In genomic region chr10:7491230-7491629, GRCh38 we compare ENCODE assay signal across 25 cellular contexts.
DNase-seq lines count a peak whose midpoint lies in the region; ATAC-seq and TF ChIP-seq lines count a peak whose summit lies in the region.
"Had no signal": no experiment of that assay in that cellular context is flagged by ENCODE, and none has a peak within 500 bp of the region (broad histone marks: within the 10 kb centered on the region; RNA-seq: fewer than 3 reads in every experiment).

No MANE protein-coding gene starts in this region.

- intact Hi-C loops in CD8-positive, alpha-beta T cell (cut with DNase I, micrococcal nuclease) = no loop called here
- intact Hi-C loops in vagina (cut with DNase I) = no loop called here

- no peak for ATAC-seq in CD8-positive, alpha-beta T cell
- ATAC-seq in memory B cell (ENCODE audit: low read depth) (no peak), HG02642 (IDR thresholded peaks at IDR 0.05; ENCODE audit: poor library complexity, unreplicated experiment) (no peak)
- ATAC-seq: lower lobe of right lung, Panc1 had no signal

- H3K27ac Mint-ChIP-seq in activated CD4-positive, alpha-beta T cell treated with anti-CD3 and anti-CD28 coated beads, Interleukin-2, amount 10 ng/mL, durations not matched to agents 7 days and 5 days = peak overlapping the region; percentile 79
- H3K27ac Mint-ChIP-seq in CD8-positive, alpha-beta T cell = peak overlapping the region; percentile 41
- peak overlapping the region; percentile 80 for H3K27ac Mint-ChIP-seq in memory B cell
- H3K27ac Mint-ChIP-seq: activated CD4-positive, alpha-beta T cell treated with anti-CD3 and anti-CD28 coated beads, Interleukin-2, amount 10 ng/mL, durations not matched to agents 24 days and 14 days; activated naive CD4-positive, alpha-beta T cell treated with anti-CD3 and anti-CD28 coated beads for 36 hours; nephron progenitor cell had no signal

- POLR2A ChIA-PET in activated CD4-positive, alpha-beta T cell treated with anti-CD3 and anti-CD28 coated beads, Interleukin-2, amount 10 ng/mL, durations not matched to agents 7 days and 5 days (lab: Charles Lee) = no interaction called here
- POLR2A ChIA-PET in CD8-positive, alpha-beta T cell (lab: Charles Lee) = no interaction called here

- H3K36me3 Mint-ChIP-seq in activated CD4-positive, alpha-beta T cell treated with anti-CD3 and anti-CD28 coated beads, Interleukin-2, amount 10 ng/mL, durations not matched to agents 7 days and 5 days (ENCODE audit: low read depth) = peaks cover 40% of the 10 kb centered on the region
- no peaks in the 10 kb centered on the region for H3K36me3 Mint-ChIP-seq in CD8-positive, alpha-beta T cell
- no peaks in the 10 kb centered on the region for H3K36me3 Mint-ChIP-seq in memory B cell
- H3K36me3 Mint-ChIP-seq: CD4-positive, alpha-beta memory T cell had no signal

- DNase-seq in activated CD4-positive, alpha-beta T cell treated with anti-CD3 and anti-CD28 coated beads, Interleukin-2, amount 10 ng/mL, durations not matched to agents 7 days and 5 days = no peak
- no peak for DNase-seq in activated CD4-positive, alpha-beta T cell treated with anti-CD3 and anti-CD28 coated beads for 1 hour
- DNase-seq in CD8-positive, alpha-beta T cell = no peak
- DNase-seq in memory B cell (ENCODE audit: low spot score in 2 of 2) (no peak), vagina (ENCODE audit: extremely low spot score in 2 of 2) (no peak), NOMO-1 treated with DMSO at 0.1 percent for 48 hours (lab: John Stamatoyannopoulos, UW; ENCODE audit: unreplicated experiment) (no peak)
- DNase-seq: activated CD4-positive, alpha-beta T cell treated with anti-CD3 and anti-CD28 coated beads, Interleukin-2, amount 10 ng/mL, durations not matched to agents 24 days and 14 days; activated naive CD4-positive, alpha-beta T cell treated with anti-CD3 and anti-CD28 coated beads for 36 hours; anterior cingulate cortex; CD4-positive, alpha-beta memory T cell; HCEC 1CT; hypothalamus; lower lobe of right lung; NCI-H2107; NCI-H345; NCI-H69; nephron progenitor cell; SHP77; stimulated activated CD4-positive, alpha-beta T cell treated with anti-CD3 and anti-CD28 coated beads, Interleukin-15, amount 100 ng/mL, for 24 hours; stimulated activated naive CD4-positive, alpha-beta T cell; WERI-Rb-1 had no signal

- no peaks in the 10 kb centered on the region for H3K36me3 ChIP-seq in CD8-positive, alpha-beta T cell (ENCODE audit: insufficient read depth, low read length)
- H3K36me3 ChIP-seq in OCI-LY1 (ENCODE audit: insufficient read depth, low read length) (no peaks in the 10 kb centered on the region), vagina (no peaks in the 10 kb centered on the region)
- H3K36me3 ChIP-seq: breast epithelium, lower lobe of right lung, WERI-Rb-1 had no signal

- TF ChIP-seq CTCF in CD8-positive, alpha-beta T cell (IDR thresholded peaks at IDR 0.05) = no peak
- TF ChIP-seq CTCF in OCI-LY1 (IDR thresholded peaks at IDR 0.05; ENCODE audit: low read length) = no peak
- no peak for TF ChIP-seq CTCF in vagina (IDR thresholded peaks at IDR 0.05)

- peaks cover 17% of the 10 kb centered on the region for H3K9me3 Mint-ChIP-seq in activated CD4-positive, alpha-beta T cell treated with anti-CD3 and anti-CD28 coated beads, Interleukin-2, amount 10 ng/mL, durations not matched to agents 7 days and 5 days
- no peaks in the 10 kb centered on the region for H3K9me3 Mint-ChIP-seq in CD8-positive, alpha-beta T cell
- H3K9me3 Mint-ChIP-seq in memory B cell = peaks cover 9% of the 10 kb centered on the region

- no peak overlapping the region for H3K9ac ChIP-seq in OCI-LY1 (ENCODE audit: low read length)

- no peaks in the 10 kb centered on the region for H3F3A ChIP-seq in OCI-LY1 (ENCODE audit: insufficient read depth, low read length)

- no peak overlapping the region for H3K27ac ChIP-seq in CD8-positive, alpha-beta T cell (ENCODE audit: low read depth, low read length)
- peak overlapping the region; percentile 75 for H3K27ac ChIP-seq in OCI-LY1 (ENCODE audit: low read depth, low read length, poor library complexity, severe bottlenecking)
- H3K27ac ChIP-seq in vagina = no peak overlapping the region
- H3K27ac ChIP-seq: breast epithelium, lower lobe of right lung, WERI-Rb-1 had no signal

- no peaks in the 10 kb centered on the region for H4K20me1 ChIP-seq in OCI-LY1 (ENCODE audit: insufficient read depth, low read length)

- CTCF ChIA-PET in activated CD4-positive, alpha-beta T cell treated with anti-CD3 and anti-CD28 coated beads, Interleukin-2, amount 10 ng/mL, durations not matched to agents 7 days and 5 days (lab: Charles Lee) = interaction anchor here (1.1 to 2.4 kb wide), 2 partner anchors 11 to 12 kb away, joined by 7 to 9 read pairs; no protein-coding TSS in a partner anchor
- CTCF ChIA-PET in CD8-positive, alpha-beta T cell (lab: Charles Lee) = interaction anchor here (1.4 kb wide), 1 partner anchor 34 kb away, joined by 5 read pairs; no protein-coding TSS in a partner anchor

- H3K4me1 Mint-ChIP-seq in activated CD4-positive, alpha-beta T cell treated with anti-CD3 and anti-CD28 coated beads, Interleukin-2, amount 10 ng/mL, durations not matched to agents 7 days and 5 days = peaks cover 73% of the 10 kb centered on the region
- peaks cover 80% of the 10 kb centered on the region for H3K4me1 Mint-ChIP-seq in CD8-positive, alpha-beta T cell (ENCODE audit: low read depth)
- peaks cover 46% of the 10 kb centered on the region for H3K4me1 Mint-ChIP-seq in memory B cell

- no peak for TF ChIP-seq POLR2A in vagina (IDR thresholded peaks at IDR 0.05)

- peaks cover 37% of the 10 kb centered on the region for H3K4me1 ChIP-seq in CD8-positive, alpha-beta T cell (ENCODE audit: insufficient read depth, low read length)
- H3K4me1 ChIP-seq in OCI-LY1 (ENCODE audit: insufficient read depth, low read length, severe bottlenecking) (peaks cover 84% of the 10 kb centered on the region), vagina (no peaks in the 10 kb centered on the region)
- H3K4me1 ChIP-seq: breast epithelium, lower lobe of right lung had no signal

- H3K4me3 Mint-ChIP-seq in activated CD4-positive, alpha-beta T cell treated with anti-CD3 and anti-CD28 coated beads, Interleukin-2, amount 10 ng/mL, durations not matched to agents 7 days and 5 days = no peak overlapping the region
- no peak overlapping the region for H3K4me3 Mint-ChIP-seq in CD8-positive, alpha-beta T cell
- H3K4me3 Mint-ChIP-seq in memory B cell = no peak overlapping the region
- H3K4me3 Mint-ChIP-seq: activated CD4-positive, alpha-beta T cell treated with anti-CD3 and anti-CD28 coated beads, Interleukin-2, amount 10 ng/mL, durations not matched to agents 24 days and 14 days; activated naive CD4-positive, alpha-beta T cell treated with anti-CD3 and anti-CD28 coated beads for 36 hours; nephron progenitor cell had no signal

- no peaks in the 10 kb centered on the region for H3K27me3 ChIP-seq in CD8-positive, alpha-beta T cell (ENCODE audit: insufficient read depth, low read length)
- H3K27me3 ChIP-seq in OCI-LY1 (ENCODE audit: insufficient read depth, low read length) (no peaks in the 10 kb centered on the region), vagina (no peaks in the 10 kb centered on the region)
- H3K27me3 ChIP-seq: breast epithelium had no signal

- no peak overlapping the region for H3K4me3 ChIP-seq in CD8-positive, alpha-beta T cell (ENCODE audit: low read depth, low read length)
- no peak overlapping the region for H3K4me3 ChIP-seq in OCI-LY1 (ENCODE audit: low read depth, low read length, poor library complexity, severe bottlenecking)
- no peak overlapping the region for H3K4me3 ChIP-seq in vagina
- H3K4me3 ChIP-seq: breast epithelium, lower lobe of right lung had no signal

- H3K9me3 ChIP-seq in CD8-positive, alpha-beta T cell (ENCODE audit: low read length) = no peaks in the 10 kb centered on the region
- H3K9me3 ChIP-seq in OCI-LY1 (ENCODE audit: low read length) (no peaks in the 10 kb centered on the region), vagina (no peaks in the 10 kb centered on the region)
- H3K9me3 ChIP-seq: breast epithelium, lower lobe of right lung had no signal

- H3K79me2 ChIP-seq in OCI-LY1 (ENCODE audit: insufficient read depth, low read length) = no peaks in the 10 kb centered on the region

- H3K27me3 Mint-ChIP-seq in activated CD4-positive, alpha-beta T cell treated with anti-CD3 and anti-CD28 coated beads, Interleukin-2, amount 10 ng/mL, durations not matched to agents 7 days and 5 days = no peaks in the 10 kb centered on the region
- H3K27me3 Mint-ChIP-seq in CD8-positive, alpha-beta T cell (ENCODE audit: low read depth) = no peaks in the 10 kb centered on the region
- no peaks in the 10 kb centered on the region for H3K27me3 Mint-ChIP-seq in memory B cell
- H3K27me3 Mint-ChIP-seq: activated CD4-positive, alpha-beta T cell treated with anti-CD3 and anti-CD28 coated beads, Interleukin-2, amount 10 ng/mL, durations not matched to agents 24 days and 14 days; CD4-positive, alpha-beta memory T cell had no signal

- no peaks in the 10 kb centered on the region for H3K9me2 ChIP-seq in OCI-LY1 (ENCODE audit: low read depth, low read length)

- H2AFZ ChIP-seq in OCI-LY1 (ENCODE audit: low read length) = no peak overlapping the region

- H3K4me2 ChIP-seq in OCI-LY1 (ENCODE audit: low read length) = no peak overlapping the region
